In genomic region chr11:49059012-49059411, GRCh38 we compare ENCODE assay signal across 10 cellular contexts. TPM values are rescaled to one million over a fixed set of nuclear protein-coding genes. Genes with fewer than 3 reads are reported as not detected.
"Had no signal": no experiment of that assay in that cellular context is flagged by ENCODE, and none has a peak within 500 bp of the region (broad histone marks: within the 10 kb centered on the region; RNA-seq: fewer than 3 reads in every experiment).

Gene TRIM64C, minus strand, starts transcription at chr11:49059112. Its CDS starts 0 bp downstream, at chr11:49059112.

RNA-seq across cellular contexts. Expression of gene TRIM64C, which starts in this region (rescaled TPM):
- polyA plus RNA-seq: naive thymus-derived CD4-positive, alpha-beta T cell; naive thymus-derived CD8-positive, alpha-beta T cell; neural cell; ovary; pancreas; psoas muscle; right cardiac atrium; sigmoid colon; smooth muscle cell; spleen had no signal
